24 cellular contexts compared by ENCODE assay signal in genomic region chr2:57894353-57894752, GRCh38.
"Had no signal": no experiment of that assay in that cellular context is flagged by ENCODE, and none has a peak within 500 bp of the region (broad histone marks: within the 10 kb centered on the region; RNA-seq: fewer than 3 reads in every experiment).

No MANE protein-coding gene starts in this region.

- H3K36me3 ChIP-seq: breast epithelium, colonic mucosa, Peyer's patch had no signal

- H3K36me3 Mint-ChIP-seq: activated CD4-positive, alpha-beta memory T cell treated with anti-CD3 and anti-CD28 coated beads for 36 hours; activated naive CD8-positive, alpha-beta T cell had no signal

- H3K27me3 Mint-ChIP-seq: activated B cell treated with CpG ODN at 0.5 μM for 24 hours; activated CD4-positive, alpha-beta memory T cell treated with anti-CD3 and anti-CD28 coated beads for 36 hours; activated naive CD8-positive, alpha-beta T cell had no signal

- H3K4me1 Mint-ChIP-seq: activated CD4-positive, alpha-beta T cell treated with anti-CD3 and anti-CD28 coated beads, Interleukin-2, amount 10 ng/mL, durations not matched to agents 7 days and 5 days had no signal

- H3K4me1 ChIP-seq: breast epithelium, colonic mucosa, Peyer's patch had no signal

- ATAC-seq: activated T-cell treated with anti-CD3 and anti-CD28 coated beads, Interleukin-2, amount 50 U/mL, for 4 hours; T-helper 17 cell had no signal

- H3K4me3 Mint-ChIP-seq: activated B cell treated with CpG ODN at 0.5 μM for 24 hours; activated CD4-positive, alpha-beta memory T cell treated with anti-CD3 and anti-CD28 coated beads for 36 hours; activated CD4-positive, alpha-beta T cell treated with anti-CD3 and anti-CD28 coated beads, Interleukin-2, amount 10 ng/mL, durations not matched to agents 7 days and 5 days; activated naive CD4-positive, alpha-beta T cell treated with anti-CD3 and anti-CD28 coated beads for 36 hours; activated naive CD8-positive, alpha-beta T cell; activated T-cell treated with anti-CD3 and anti-CD28 coated beads, Interleukin-2, amount 50 U/mL, for 4 hours; T-helper 17 cell had no signal

- H3K27me3 ChIP-seq: breast epithelium, colonic mucosa, Peyer's patch had no signal

- DNase-seq: activated B cell treated with CpG ODN at 0.5 μM for 24 hours; activated CD4-positive, alpha-beta memory T cell treated with anti-CD3 and anti-CD28 coated beads for 36 hours; activated CD4-positive, alpha-beta T cell treated with anti-CD3 and anti-CD28 coated beads, Interleukin-2, amount 10 ng/mL, durations not matched to agents 7 days and 5 days; activated CD8-positive, alpha-beta memory T cell treated with anti-CD3 and anti-CD28 coated beads for 24 hours; activated gamma-delta T cell; activated naive CD4-positive, alpha-beta T cell treated with anti-CD3 and anti-CD28 coated beads for 36 hours; activated T-cell treated with anti-CD3 and anti-CD28 coated beads, Interleukin-2, amount 50 U/mL, for 4 hours; aorta; caudate nucleus; colonic mucosa; Karpas-422; MM.1S; NCI-H1105; NCI-H1436; NCI-H2081; NCI-H510A treated with DMSO at 0.1 percent for 48 hours; NCI-H69; NK-92 treated with Interleukin-12 subunit alpha and Interleukin-12 subunit beta, amount 100 ng/mL, for 24 hours; Peyer's patch; Right ventricle myocardium superior; T-helper 17 cell; T-helper 9 cell had no signal

- H3K9me3 Mint-ChIP-seq: activated B cell treated with CpG ODN at 0.5 μM for 24 hours; activated CD4-positive, alpha-beta memory T cell treated with anti-CD3 and anti-CD28 coated beads for 36 hours; activated CD4-positive, alpha-beta T cell treated with anti-CD3 and anti-CD28 coated beads, Interleukin-2, amount 10 ng/mL, durations not matched to agents 7 days and 5 days; activated naive CD4-positive, alpha-beta T cell treated with anti-CD3 and anti-CD28 coated beads for 36 hours; activated T-cell treated with anti-CD3 and anti-CD28 coated beads, Interleukin-2, amount 50 U/mL, for 4 hours had no signal

- H3K27ac Mint-ChIP-seq: activated B cell treated with CpG ODN at 0.5 μM for 24 hours; activated CD4-positive, alpha-beta memory T cell treated with anti-CD3 and anti-CD28 coated beads for 36 hours; activated CD4-positive, alpha-beta T cell treated with anti-CD3 and anti-CD28 coated beads, Interleukin-2, amount 10 ng/mL, durations not matched to agents 7 days and 5 days; activated naive CD4-positive, alpha-beta T cell treated with anti-CD3 and anti-CD28 coated beads for 36 hours; activated naive CD8-positive, alpha-beta T cell; T-helper 17 cell had no signal

- H3K9me3 ChIP-seq: breast epithelium, colonic mucosa, Peyer's patch had no signal

- H3K4me3 ChIP-seq: breast epithelium, colonic mucosa, Peyer's patch had no signal
